In genomic region chrX:47384502-47384901, GRCh38 we compare ENCODE assay signal across 8 cellular contexts. TPM values are rescaled to one million over a fixed set of nuclear protein-coding genes. Genes with fewer than 3 reads are reported as not detected.
A peak's percentile ranks its signal among the peaks of the same experiment; 100 is the strongest.
DNase-seq lines count a peak whose midpoint lies in the region; ATAC-seq and TF ChIP-seq lines count a peak whose summit lies in the region.

No MANE protein-coding gene starts in this region.

- H3K9me3 Mint-ChIP-seq in CD4-positive, alpha-beta memory T cell: peaks cover 0 to 3% (median 0%) of the 10 kb centered on the region in 8 donors
- H3K9me3 Mint-ChIP-seq in naive B cell: no peaks in the 10 kb centered on the region
- H3K9me3 Mint-ChIP-seq in stimulated activated naive B cell treated with anti-CD40 and anti-IgM and Interleukin-4, amounts not matched to agents 10 μg/mL and 1 μg/mL and 100 μg/mL, for 72 hours: no peaks in the 10 kb centered on the region

- H3K36me3 Mint-ChIP-seq in CD4-positive, alpha-beta memory T cell: no peaks in the 10 kb centered on the region
- H3K36me3 Mint-ChIP-seq in naive B cell: no peaks in the 10 kb centered on the region
- no peaks in the 10 kb centered on the region for H3K36me3 Mint-ChIP-seq in stimulated activated naive B cell treated with anti-CD40 and anti-IgM and Interleukin-4, amounts not matched to agents 10 μg/mL and 1 μg/mL and 100 μg/mL, for 72 hours

- peaks cover 18% of the 10 kb centered on the region for H3K4me1 ChIP-seq in CD4-positive, alpha-beta memory T cell (ENCODE audit: insufficient read depth, low read length)

- peak; percentile 71 to 80 (median 77) for DNase-seq in CD4-positive, alpha-beta memory T cell
- peak in 1 of 2 experiments; percentile 63 for DNase-seq in HL-60 (ENCODE audit: low read depth in 1 of 2, low spot score in 1 of 2)
- DNase-seq in NOMO-1 treated with DMSO at 0.1 percent for 48 hours (lab: John Stamatoyannopoulos, UW; ENCODE audit: unreplicated experiment): peak; percentile 56
- peak; percentile 62 for DNase-seq in activated CD8-positive, alpha-beta memory T cell treated with anti-CD3 and anti-CD28 coated beads, Interleukin-2, amount 50 U/mL, for 1 hour (ENCODE audit: extremely low read depth)
- DNase-seq in erythroblast (lab: John Stamatoyannopoulos, UW): peak; percentile 58 to 79
- peak; percentile 70 for DNase-seq in naive B cell
- peak; percentile 44 for DNase-seq in stimulated activated naive B cell treated with anti-CD40 and anti-IgM and Interleukin-4, amounts not matched to agents 10 μg/mL and 1 μg/mL and 100 μg/mL, for 72 hours

- no peak for TF ChIP-seq POLR2A in erythroblast (IDR thresholded peaks at IDR 0.05; ENCODE audit: low read length)

- H3K27me3 ChIP-seq in CD4-positive, alpha-beta memory T cell (ENCODE audit: insufficient read depth, low read length): no peaks in the 10 kb centered on the region
- H3K27me3 ChIP-seq in HL-60 (ENCODE audit: insufficient read depth, poor library complexity, severe bottlenecking): no peaks in the 10 kb centered on the region

- H3K27me3 Mint-ChIP-seq in CD4-positive, alpha-beta memory T cell: no peaks in the 10 kb centered on the region
- H3K27me3 Mint-ChIP-seq in naive B cell: peaks cover 0 to 6% (median 0%) of the 10 kb centered on the region in 3 donors
- peaks cover 0 to 12% of the 10 kb centered on the region in 2 donors for H3K27me3 Mint-ChIP-seq in stimulated activated naive B cell treated with anti-CD40 and anti-IgM and Interleukin-4, amounts not matched to agents 10 μg/mL and 1 μg/mL and 100 μg/mL, for 72 hours

- ATAC-seq in naive B cell (ENCODE audit: low read depth in 2 of 2) (peak; percentile 78 to 84), HG03045 (IDR thresholded peaks at IDR 0.05; ENCODE audit: unreplicated experiment) (no peak)
- peak; percentile 53 to 75 for ATAC-seq in stimulated activated naive B cell treated with anti-CD40 and anti-IgM and Interleukin-4, amounts not matched to agents 10 μg/mL and 1 μg/mL and 100 μg/mL, for 72 hours (replicated peaks)

- H3K27ac ChIP-seq in CD4-positive, alpha-beta memory T cell (ENCODE audit: low read depth, low read length): no peak overlapping the region
- no peak overlapping the region for H3K27ac ChIP-seq in HL-60 (replicated peaks)

- no peaks in the 10 kb centered on the region for H3K9me3 ChIP-seq in CD4-positive, alpha-beta memory T cell (ENCODE audit: control insufficient read depth in 1 of 2, low read length in 2 of 2)

- POLR2A ChIA-PET in CD4-positive, alpha-beta memory T cell (lab: Charles Lee; ENCODE audit: partially characterized antibody): interaction anchor here (0.6 to 2.4 kb wide), 9 partner anchors 11 to 240 kb away, joined by 3 to 11 read pairs (median 5); partner anchors contain the start of genes NDUFB11, RBM10 and USP11

- H3K4me1 Mint-ChIP-seq in CD4-positive, alpha-beta memory T cell: peaks cover 9 to 20% (median 13%) of the 10 kb centered on the region in 4 donors
- peaks cover 7 to 12% (median 7%) of the 10 kb centered on the region in 3 donors for H3K4me1 Mint-ChIP-seq in naive B cell
- peaks cover 0 to 6% of the 10 kb centered on the region in 2 donors for H3K4me1 Mint-ChIP-seq in stimulated activated naive B cell treated with anti-CD40 and anti-IgM and Interleukin-4, amounts not matched to agents 10 μg/mL and 1 μg/mL and 100 μg/mL, for 72 hours

- CTCF ChIA-PET in CD4-positive, alpha-beta memory T cell (lab: Charles Lee; ENCODE audit: partially characterized antibody): interaction anchor here (0.8 to 4.4 kb wide), 23 partner anchors 18 to 244 kb away, joined by 3 to 54 read pairs (median 4); partner anchors contain the start of genes NDUFB11, RBM10 and USP11

- TF ChIP-seq CTCF in HL-60 (IDR thresholded peaks at IDR 0.05; ENCODE audit: insufficient read depth, low read length): peak; percentile 42

- intact Hi-C loops in CD4-positive, alpha-beta memory T cell (cut with micrococcal nuclease): loop anchor here (1.0 to 10.0 kb wide), 7 partner anchors 72 to 270 kb away; partner anchors contain the start of genes CDK16, ELK1, RBM10 and UBA1

- H3K4me3 Mint-ChIP-seq in CD4-positive, alpha-beta memory T cell: peak overlapping the region in 1 of 8 donors; percentile 43
- no peak overlapping the region for H3K4me3 Mint-ChIP-seq in naive B cell
- H3K4me3 Mint-ChIP-seq in stimulated activated naive B cell treated with anti-CD40 and anti-IgM and Interleukin-4, amounts not matched to agents 10 μg/mL and 1 μg/mL and 100 μg/mL, for 72 hours: no peak overlapping the region

- H3K4me3 ChIP-seq in CD4-positive, alpha-beta memory T cell (ENCODE audit: low read length in 2 of 2): no peak overlapping the region
- H3K4me3 ChIP-seq in HL-60 (replicated peaks; ENCODE audit: insufficient read depth, low read length): no peak overlapping the region

- peak overlapping the region in 2 of 7 donors; percentile 14 to 70 for H3K27ac Mint-ChIP-seq in CD4-positive, alpha-beta memory T cell
- H3K27ac Mint-ChIP-seq in naive B cell: peak overlapping the region in 1 of 6 donors; percentile 63
- no peak overlapping the region for H3K27ac Mint-ChIP-seq in stimulated activated naive B cell treated with anti-CD40 and anti-IgM and Interleukin-4, amounts not matched to agents 10 μg/mL and 1 μg/mL and 100 μg/mL, for 72 hours

- no peaks in the 10 kb centered on the region for H3K36me3 ChIP-seq in CD4-positive, alpha-beta memory T cell (ENCODE audit: insufficient read depth, low read length)

RNA-seq across cellular contexts. Expression of gene ZNF157, which starts 14.1 kb away (rescaled TPM):
- under 1 TPM; 0.87 to 1.00 TPM for total RNA-seq in CD4-positive, alpha-beta memory T cell
- under 1 TPM; 0.22 to 0.97 TPM for polyA plus RNA-seq in CD4-positive, alpha-beta memory T cell
- polyA plus RNA-seq in naive B cell (ENCODE audit: low read depth in 6 of 6): 1 to 10 TPM in 1 of 6 donors, under 1 TPM in 4, not detected in 1; 0.23 to 1.3 (median 0.73) TPM
